8 cellular contexts compared by ENCODE assay signal in the genomic region with DNA sequence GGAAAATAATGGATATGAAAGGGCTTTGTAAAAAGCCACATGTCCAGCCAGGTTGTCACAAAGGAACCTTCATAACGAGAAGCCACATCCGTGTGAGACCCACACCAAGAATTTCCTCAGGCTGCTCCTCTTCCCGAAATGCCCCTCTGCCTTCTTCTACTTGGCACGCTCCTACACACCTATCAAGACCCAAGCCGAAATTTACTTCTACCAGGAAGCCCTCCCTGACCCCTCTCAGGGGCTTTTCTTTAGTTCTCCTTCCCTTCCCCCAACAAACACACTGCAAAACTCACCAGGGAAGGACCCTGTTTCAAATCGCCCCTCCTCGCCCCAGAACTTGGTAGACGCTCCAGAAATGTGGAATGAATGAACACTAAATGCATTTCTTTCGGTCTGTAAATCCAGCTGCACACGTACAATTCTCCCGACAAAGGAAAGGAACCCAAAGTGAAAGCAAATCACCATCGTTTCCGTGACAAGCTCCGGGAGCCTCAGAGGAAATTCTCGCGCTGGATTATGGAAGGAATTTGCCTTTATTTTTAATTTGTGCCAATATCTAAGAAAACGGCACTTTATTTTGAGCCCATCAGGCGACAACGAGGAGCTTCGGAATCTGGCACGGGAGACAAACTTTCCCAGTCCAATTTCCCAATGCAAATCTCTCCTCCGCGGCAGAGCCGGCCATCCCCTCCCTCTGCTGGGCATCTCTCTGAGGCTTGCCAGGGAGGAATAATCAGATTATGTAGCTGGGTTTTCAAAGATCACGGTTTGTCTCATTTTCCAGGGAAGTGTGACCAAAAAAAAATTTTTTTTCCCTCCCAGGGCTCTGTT. TPM values are rescaled to one million over a fixed set of nuclear protein-coding genes. Genes with fewer than 3 reads are reported as not detected.
A peak's percentile ranks its signal among the peaks of the same experiment; 100 is the strongest.
DNase-seq lines count a peak whose midpoint lies in the region; ATAC-seq and TF ChIP-seq lines count a peak whose summit lies in the region.

No MANE protein-coding gene starts in this region.

- H3K9me3 ChIP-seq in BE2C (no peaks in the 10 kb centered on the region), duodenal mucosa (ENCODE audit: control insufficient read depth in 1 of 2, low read length in 2 of 2) (no peaks in the 10 kb centered on the region)

- intact Hi-C loops in natural killer cell (cut with micrococcal nuclease), result no loop called here

- no peak for ATAC-seq in natural killer cell
- no peak for ATAC-seq in GM21576 (IDR thresholded peaks at IDR 0.05; ENCODE audit: unreplicated experiment)
- no peak for ATAC-seq in HG02870 (IDR thresholded peaks at IDR 0.05; ENCODE audit: unreplicated experiment)

- H3K4me3 ChIP-seq in BE2C (ENCODE audit: low read depth, low read length), result peak overlapping the region; percentile 51
- peak overlapping the region; percentile 59 to 62 for H3K4me3 ChIP-seq in duodenal mucosa (ENCODE audit: low read depth in 1 of 2, low read length in 2 of 2)

- no peaks in the 10 kb centered on the region for H3K36me3 Mint-ChIP-seq in natural killer cell

- H3K27ac Mint-ChIP-seq in natural killer cell, result peak overlapping the region in 1 of 2 donors; percentile 72

- peak overlapping the region in 1 of 2 donors; percentile 34 for H3K9ac ChIP-seq in duodenal mucosa (ENCODE audit: low read depth in 1 of 2, low read length in 2 of 2)

- H3K27me3 Mint-ChIP-seq in natural killer cell (ENCODE audit: low read depth in 2 of 2), result peaks cover 35 to 42% of the 10 kb centered on the region in 2 donors

- no peaks in the 10 kb centered on the region for H3K36me3 ChIP-seq in BE2C
- no peaks in the 10 kb centered on the region for H3K36me3 ChIP-seq in duodenal mucosa (ENCODE audit: control insufficient read depth in 1 of 2, insufficient read depth in 2 of 2, low read length in 2 of 2)

- peaks cover 11 to 21% of the 10 kb centered on the region in 2 donors for H3K4me1 Mint-ChIP-seq in natural killer cell

- no peak overlapping the region for H3K27ac ChIP-seq in duodenal mucosa (ENCODE audit: low read depth, low read length)

- H3K27me3 ChIP-seq in BE2C (peaks cover 23% of the 10 kb centered on the region), duodenal mucosa (ENCODE audit: control insufficient read depth in 1 of 2, insufficient read depth in 2 of 2, low read length in 2 of 2) (peaks cover 22 to 37% of the 10 kb centered on the region in 2 donors)

- TF ChIP-seq CTCF in BE2C (IDR thresholded peaks at IDR 0.05; ENCODE audit: low read depth, low read length) (peak; percentile 40), natural killer cell (IDR thresholded peaks at IDR 0.05) (no peak)

- H3K4me1 ChIP-seq in BE2C (peaks cover 4% of the 10 kb centered on the region), duodenal mucosa (ENCODE audit: control insufficient read depth in 1 of 2, insufficient read depth in 2 of 2, low read length in 2 of 2) (peaks cover 12 to 19% of the 10 kb centered on the region in 2 donors)

- H3K9me3 Mint-ChIP-seq in natural killer cell, result peaks cover 0 to 2% of the 10 kb centered on the region in 2 donors

- DNase-seq in BE2C, result no peak
- peak; percentile 49 for DNase-seq in M059J (ENCODE audit: low read depth)
- DNase-seq in natural killer cell, result no peak
- DNase-seq in GF-D8 (lab: John Stamatoyannopoulos, UW), result no peak
- DNase-seq in ureter (ENCODE audit: low spot score), result no peak

- H3K4me3 Mint-ChIP-seq in natural killer cell, result peak overlapping the region; percentile 82

RNA-seq across cellular contexts. Expression of gene SHISAL1, which starts 13.2 kb away (rescaled TPM):
- not detected for polyA plus RNA-seq in BE2C (2012; ENCODE audit: insufficient read depth, insufficient read length, low read depth)
- total RNA-seq in M059J (2014; rRNA removed; shearing (Covaris generic)), result 0.07 and 0.32 TPM in 2 replicates
- total RNA-seq in natural killer cell (not detected), ureter (4.0 TPM)
